ENCODE assay signal across 19 cellular contexts in genomic region chr13:111980146-111980929, GRCh38.
DNase-seq lines count a peak whose midpoint lies in the region; ATAC-seq, FAIRE-seq and TF ChIP-seq lines count a peak whose summit lies in the region.
"Had no signal": no experiment of that assay in that cellular context is flagged by ENCODE, and none has a peak within 500 bp of the region (broad histone marks: within the 10 kb centered on the region; RNA-seq: fewer than 3 reads in every experiment).

No MANE protein-coding gene starts in this region.

- no peak overlapping the region for H3K4me3 Mint-ChIP-seq in stimulated activated effector memory CD8-positive, alpha-beta T cell treated with anti-CD3 and anti-CD28 coated beads, Interleukin-12 subunit alpha, Interleukin-12 subunit beta, amount 100 ng/mL, for 72 hours
- H3K4me3 Mint-ChIP-seq in MCF 10A (ENCODE audit: unreplicated experiment) = no peak overlapping the region
- H3K4me3 Mint-ChIP-seq: CD4-positive, alpha-beta memory T cell; GM23338; HFFc6 had no signal

- H3K14ac ChIP-seq in H1 (ENCODE audit: insufficient read length) = no peak overlapping the region

- no peaks in the 10 kb centered on the region for H3K36me3 ChIP-seq in bronchial epithelial cell (ENCODE audit: control insufficient read depth, insufficient read depth, low read length)
- no peaks in the 10 kb centered on the region for H3K36me3 ChIP-seq in H1 (ENCODE audit: control insufficient read depth in 2 of 4, insufficient read depth in 4 of 4, low read length in 3 of 4)
- no peaks in the 10 kb centered on the region for H3K36me3 ChIP-seq in testis (ENCODE audit: low read depth, missing control alignments)
- no peaks in the 10 kb centered on the region for H3K36me3 ChIP-seq in SJCRH30
- H3K36me3 ChIP-seq: HAP-1 had no signal

- POLR2A ChIA-PET in H1 (lab: Charles Lee; ENCODE audit: partially characterized antibody) (no interaction called here), MCF 10A (lab: Yijun Ruan, JAX) (no interaction called here)

- H3K23me2 ChIP-seq in H1 (ENCODE audit: low read depth, low read length) = no peaks in the 10 kb centered on the region

- peaks cover 2% of the 10 kb centered on the region for H3K9me3 Mint-ChIP-seq in stimulated activated effector memory CD8-positive, alpha-beta T cell treated with anti-CD3 and anti-CD28 coated beads, Interleukin-12 subunit alpha, Interleukin-12 subunit beta, amount 100 ng/mL, for 72 hours
- H3K9me3 Mint-ChIP-seq in MCF 10A (ENCODE audit: unreplicated experiment) = peaks cover 19% of the 10 kb centered on the region

- WGBS in H1 (ENCODE audit: extremely low coverage in 1 of 2, insufficient coverage in 1 of 2, insufficient read length in 1 of 2, insufficient replicate concordance in 2 of 2, low coverage in 1 of 2, low lambda C conversion rate in 2 of 2, missing lambda C conversion rate in 1 of 2), 2 experiments = 93% methylated on average over 15 of the region's 15 CpGs; no CpG with 5 or more reads in 1 of the 2 experiments
- 87 to 93% methylated on average over 14 to 15 of the region's 15 CpGs for WGBS in testis, 2 donors

- H3K27me3 Mint-ChIP-seq in MCF 10A (ENCODE audit: insufficient read depth, unreplicated experiment) = no peaks in the 10 kb centered on the region

- DNase-seq in bronchial epithelial cell (ENCODE audit: low read depth) (no peak), H1 (ENCODE audit: low read depth in 1 of 2, low spot score in 2 of 2) (no peak), testis (no peak), MCF 10A (ENCODE audit: unreplicated experiment) (no peak), SJCRH30 (no peak)
- DNase-seq in stimulated activated effector memory CD8-positive, alpha-beta T cell treated with anti-CD3 and anti-CD28 coated beads, Interleukin-12 subunit alpha, Interleukin-12 subunit beta, amount 100 ng/mL, for 72 hours (ENCODE audit: low spot score in 2 of 2) = no peak
- DNase-seq: C1 segment of cervical spinal cord; Calu3; CD4-positive, alpha-beta memory T cell; COR-L47; DMS53; DMS79 treated with DMSO at 0.1 percent for 48 hours; GF-D8; HFFc6 had no signal

- no peak overlapping the region for H3K18ac ChIP-seq in H1 (ENCODE audit: extremely low read depth, low read length)

- no peaks in the 10 kb centered on the region for H3K4me1 ChIP-seq in H1 (replicated peaks in 1 of 4; ENCODE audit: control insufficient read depth in 3 of 4, insufficient read depth in 4 of 4, low read length in 3 of 4)
- H3K4me1 ChIP-seq in testis = peaks cover 13% of the 10 kb centered on the region
- no peaks in the 10 kb centered on the region for H3K4me1 ChIP-seq in SJCRH30
- H3K4me1 ChIP-seq: HAP-1 had no signal

- no peak overlapping the region for H3K56ac ChIP-seq in H1 (replicated peaks; ENCODE audit: insufficient read length, low read depth, low read length)

- no peak overlapping the region for H2AFZ ChIP-seq in H1 (ENCODE audit: low read length)
- H2AFZ ChIP-seq: GM23338 had no signal

- H3K23ac ChIP-seq in H1 (ENCODE audit: insufficient read length) = no peak overlapping the region

- TF ChIP-seq POLR2A in H1 (IDR thresholded peaks at IDR 0.05; ENCODE audit: control extremely low read depth in 1 of 2, low read depth in 2 of 2, low read length in 2 of 2) = no peak
- no peak for TF ChIP-seq POLR2A in testis (IDR thresholded peaks at IDR 0.05)

- FAIRE-seq in bronchial epithelial cell (lab: Jason Lieb, UNC) (peak; percentile 43), H1 (lab: Jason Lieb, UNC) (no peak)
- FAIRE-seq: GM12891, GM18507, H54 had no signal

- no peak overlapping the region for H2BK5ac ChIP-seq in H1 (ENCODE audit: low read depth, low read length)

- no peak for TF ChIP-seq RAD21 in H1 (IDR thresholded peaks at IDR 0.05 in 1 of 2, conservative IDR thresholded peaks at IDR 0.05 in 1 of 2; ENCODE audit: low read depth in 2 of 2, low read length in 2 of 2)

- peak; percentile 26 for ATAC-seq in stimulated activated effector memory CD8-positive, alpha-beta T cell treated with anti-CD3 and anti-CD28 coated beads, Interleukin-12 subunit alpha, Interleukin-12 subunit beta, amount 100 ng/mL, for 72 hours
- ATAC-seq: GM23338 had no signal

- H4K8ac ChIP-seq in H1 (ENCODE audit: extremely low read depth, insufficient read depth, low read length) = no peak overlapping the region

- H2BK20ac ChIP-seq in H1 (ENCODE audit: low read length) = no peak overlapping the region

- no peak for TF ChIP-seq EP300 in H1 (IDR thresholded peaks at IDR 0.05; ENCODE audit: borderline replicate concordance in 1 of 2, low read depth in 2 of 2, low read length in 2 of 2)

- H3K4me1 Mint-ChIP-seq in stimulated activated effector memory CD8-positive, alpha-beta T cell treated with anti-CD3 and anti-CD28 coated beads, Interleukin-12 subunit alpha, Interleukin-12 subunit beta, amount 100 ng/mL, for 72 hours = peaks cover 2% of the 10 kb centered on the region
- no peaks in the 10 kb centered on the region for H3K4me1 Mint-ChIP-seq in MCF 10A (ENCODE audit: insufficient read depth, unreplicated experiment)
- H3K4me1 Mint-ChIP-seq: GM23338 had no signal

- H3K4me2 ChIP-seq in H1 (ENCODE audit: insufficient read depth in 1 of 2, low read depth in 2 of 2, low read length in 2 of 2) = no peak overlapping the region
- H3K4me2 ChIP-seq: GM23338 had no signal

- no peak overlapping the region for H3K9ac ChIP-seq in H1 (replicated peaks in 1 of 4; ENCODE audit: extremely low read depth in 1 of 4, low read depth in 3 of 4, low read length in 3 of 4)

- BruUV-seq in MCF 10A (replicated peaks; lab: Mats Ljungman, UMichigan) = no TSS peak

- intact Hi-C loops in testis (cut with DNase I; ENCODE audit: low total_unique reads) = no loop called here
- intact Hi-C loops in MCF 10A (cut with micrococcal nuclease) = no loop called here

- no peak overlapping the region for H2BK15ac ChIP-seq in H1 (ENCODE audit: low read length)

- H3K36me3 Mint-ChIP-seq in stimulated activated effector memory CD8-positive, alpha-beta T cell treated with anti-CD3 and anti-CD28 coated beads, Interleukin-12 subunit alpha, Interleukin-12 subunit beta, amount 100 ng/mL, for 72 hours = no peaks in the 10 kb centered on the region
- no peaks in the 10 kb centered on the region for H3K36me3 Mint-ChIP-seq in MCF 10A (ENCODE audit: insufficient read depth, unreplicated experiment)
- H3K36me3 Mint-ChIP-seq: CD4-positive, alpha-beta memory T cell had no signal

- H3K27me3 ChIP-seq in bronchial epithelial cell (ENCODE audit: control insufficient read depth, insufficient read depth, low read length) (no peaks in the 10 kb centered on the region), H1 (replicated peaks in 1 of 4; ENCODE audit: control insufficient read depth in 3 of 4, extremely low read depth in 1 of 4, insufficient read depth in 3 of 4, low read length in 3 of 4) (no peaks in the 10 kb centered on the region; a peak in 1 of 7 replicates), testis (no peaks in the 10 kb centered on the region), SJCRH30 (no peaks in the 10 kb centered on the region)

- H4K20me1 ChIP-seq in H1 (replicated peaks in 1 of 2; ENCODE audit: control insufficient read depth in 1 of 2, insufficient read depth in 2 of 2, low read length in 2 of 2) = peaks cover 0 to 3% of the 10 kb centered on the region in 2 experiments

- peaks cover 2% of the 10 kb centered on the region for H3K79me1 ChIP-seq in H1 (ENCODE audit: low read depth, low read length)

- no peaks in the 10 kb centered on the region for H3K79me2 ChIP-seq in H1 (ENCODE audit: control insufficient read depth in 1 of 2, insufficient read depth in 2 of 2, low read length in 2 of 2)

- CTCF ChIA-PET in H1 (lab: Charles Lee; ENCODE audit: partially characterized antibody) = interaction anchor here (1.3 kb wide), 1 partner anchor 463 kb away, joined by 3 read pairs; no protein-coding TSS in a partner anchor
- CTCF ChIA-PET in MCF 10A (lab: Yijun Ruan, JAX) = interaction anchor here (0.6 kb wide), 2 partner anchors 13 to 462 kb away, joined by 3 read pairs; no protein-coding TSS in a partner anchor

- peak overlapping the region; percentile 60; the same call in 1 of the 2 replicates for H2BK12ac ChIP-seq in H1 (ENCODE audit: low read depth, low read length)

- no peak overlapping the region for H3K4ac ChIP-seq in H1 (replicated peaks; ENCODE audit: insufficient read length, low read depth, low read length)

- no peaks in the 10 kb centered on the region; a peak in 1 of 4 replicates for H3K9me3 ChIP-seq in H1 (ENCODE audit: insufficient read depth in 2 of 2, low read depth in 1 of 2, low read length in 1 of 2)
- no peaks in the 10 kb centered on the region for H3K9me3 ChIP-seq in testis
- no peaks in the 10 kb centered on the region for H3K9me3 ChIP-seq in SJCRH30 (replicated peaks)
- H3K9me3 ChIP-seq: HAP-1 had no signal

- H4K91ac ChIP-seq in H1 (replicated peaks; ENCODE audit: insufficient read length, low read length) = no peak overlapping the region

- no peak for TF ChIP-seq CTCF in bronchial epithelial cell (IDR thresholded peaks at IDR 0.05; ENCODE audit: insufficient read depth, low read length, severe bottlenecking)
- no peak for TF ChIP-seq CTCF in H1 (IDR thresholded peaks at IDR 0.05; ENCODE audit: control extremely low read depth in 1 of 3, insufficient read depth in 1 of 3, low read depth in 1 of 3, low read length in 3 of 3)
- TF ChIP-seq CTCF in testis (IDR thresholded peaks at IDR 0.05) = no peak
- no peak for TF ChIP-seq CTCF in MCF 10A (IDR thresholded peaks at IDR 0.05; ENCODE audit: unreplicated experiment)

- H4K5ac ChIP-seq in H1 (ENCODE audit: insufficient read length, low read depth, low read length) = no peak overlapping the region

- H3K27ac Mint-ChIP-seq in stimulated activated effector memory CD8-positive, alpha-beta T cell treated with anti-CD3 and anti-CD28 coated beads, Interleukin-12 subunit alpha, Interleukin-12 subunit beta, amount 100 ng/mL, for 72 hours = no peak overlapping the region
- no peak overlapping the region for H3K27ac Mint-ChIP-seq in MCF 10A (ENCODE audit: low read depth, unreplicated experiment)
- H3K27ac Mint-ChIP-seq: CD4-positive, alpha-beta memory T cell; GM23338; HFFc6 had no signal

- H2AK5ac ChIP-seq in H1 (ENCODE audit: low read depth, low read length) = no peak overlapping the region

- H3K27ac ChIP-seq in H1 (ENCODE audit: low read depth, low read length) (no peak overlapping the region), testis (no peak overlapping the region), SJCRH30 (no peak overlapping the region)

- no peak overlapping the region for H3K4me3 ChIP-seq in bronchial epithelial cell (ENCODE audit: low read depth, low read length)
- no peak overlapping the region for H3K4me3 ChIP-seq in H1 (ENCODE audit: extremely low read depth in 1 of 4, insufficient read depth in 2 of 4, low read depth in 3 of 4, low read length in 4 of 4)
- no peak overlapping the region for H3K4me3 ChIP-seq in testis
- H3K4me3 ChIP-seq in SJCRH30 = no peak overlapping the region
- H3K4me3 ChIP-seq: GM23338, HAP-1 had no signal

- H2BK120ac ChIP-seq in H1 (replicated peaks; ENCODE audit: low read depth, low read length) = no peak overlapping the region
